8 cellular contexts compared by ENCODE assay signal in the genomic region with DNA sequence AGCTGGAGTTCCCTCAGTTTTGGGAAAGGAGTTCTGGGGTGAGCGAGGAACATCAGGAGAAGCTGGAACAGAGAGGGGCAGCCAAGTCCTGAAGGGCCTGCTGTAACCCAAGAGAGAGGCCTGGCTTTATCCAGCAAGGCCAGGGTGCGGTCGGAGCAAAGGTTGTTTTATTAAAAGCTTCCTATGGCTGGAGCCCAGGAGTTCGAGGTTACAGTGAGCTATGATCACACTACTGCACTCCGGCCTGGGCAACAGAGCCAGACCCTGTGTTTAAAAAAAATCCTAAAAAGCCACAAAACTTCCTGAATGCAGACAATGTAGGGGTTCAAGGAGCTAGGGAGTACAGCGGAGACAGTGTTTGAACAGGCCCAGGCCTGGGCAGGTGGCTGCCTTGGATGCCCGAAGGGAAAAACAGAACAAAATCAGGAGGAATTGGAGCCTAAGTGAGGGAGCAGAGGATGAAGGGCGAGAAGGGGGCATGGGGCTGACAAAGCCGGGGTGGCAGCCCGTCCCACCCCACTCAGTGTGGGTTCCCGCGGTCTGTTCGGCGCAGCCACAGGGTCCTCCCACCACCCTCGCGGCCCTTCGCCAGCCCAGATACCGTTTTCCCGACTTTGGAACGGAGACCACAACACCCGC. TPM values are rescaled to one million over a fixed set of nuclear protein-coding genes. Genes with fewer than 3 reads are reported as not detected.
A peak's percentile ranks its signal among the peaks of the same experiment; 100 is the strongest.
DNase-seq lines count a peak whose midpoint lies in the region; ATAC-seq and TF ChIP-seq lines count a peak whose summit lies in the region.

No MANE protein-coding gene starts in this region.

- peaks cover 6% of the 10 kb centered on the region for H3K36me3 Mint-ChIP-seq in T-helper 1 cell treated with Interleukin-12 subunit alpha and Interleukin-12 subunit beta and Interleukin-4 antibody, amounts not matched to agents 30 μg/mL and 1 μg/mL, for 36 hours (ENCODE audit: low read depth)
- no peaks in the 10 kb centered on the region for H3K36me3 Mint-ChIP-seq in neural progenitor cell

- H3K27ac Mint-ChIP-seq in T-helper 1 cell treated with Interleukin-12 subunit alpha and Interleukin-12 subunit beta and Interleukin-4 antibody, amounts not matched to agents 30 μg/mL and 1 μg/mL, for 36 hours: peak overlapping the region; percentile 99
- H3K27ac Mint-ChIP-seq in neural progenitor cell: peak overlapping the region; percentile 97

- no peaks in the 10 kb centered on the region for H3K9me3 Mint-ChIP-seq in T-helper 1 cell treated with Interleukin-12 subunit alpha and Interleukin-12 subunit beta and Interleukin-4 antibody, amounts not matched to agents 30 μg/mL and 1 μg/mL, for 36 hours
- no peaks in the 10 kb centered on the region for H3K9me3 Mint-ChIP-seq in neural progenitor cell

- TF ChIP-seq CTCF in GM12875 (IDR thresholded peaks at IDR 0.05; ENCODE audit: borderline replicate concordance, insufficient read depth, low read depth, low read length): no peak
- no peak for TF ChIP-seq CTCF in epithelial cell of esophagus (IDR thresholded peaks at IDR 0.05; ENCODE audit: insufficient read depth, low read depth, low read length, missing control alignments)
- TF ChIP-seq CTCF in neural progenitor cell (IDR thresholded peaks at IDR 0.05): no peak

- H3K4me2 ChIP-seq in neural progenitor cell: peak overlapping the region; percentile 91

- H3K27ac ChIP-seq in neural progenitor cell: peak overlapping the region; percentile 56

- peak overlapping the region; percentile 99 for H3K4me3 Mint-ChIP-seq in T-helper 1 cell treated with Interleukin-12 subunit alpha and Interleukin-12 subunit beta and Interleukin-4 antibody, amounts not matched to agents 30 μg/mL and 1 μg/mL, for 36 hours
- peak overlapping the region; percentile 89 for H3K4me3 Mint-ChIP-seq in neural progenitor cell

- DNase-seq in epithelial cell of esophagus (ENCODE audit: low read depth) (no peak), neural progenitor cell (ENCODE audit: low spot score) (no peak), UCSD-AML1 (lab: John Stamatoyannopoulos, UW; ENCODE audit: unreplicated experiment) (no peak), amniotic stem cell (lab: John Stamatoyannopoulos, UW) (no peak), NCI-H2107 treated with DMSO at 0.1 percent for 48 hours (lab: John Stamatoyannopoulos, UW; ENCODE audit: unreplicated experiment) (no peak)

- H3K4me3 ChIP-seq in GM12875 (ENCODE audit: low read depth, low read length): peak overlapping the region; percentile 95
- H3K4me3 ChIP-seq in epithelial cell of esophagus (ENCODE audit: low read length): peak overlapping the region; percentile 56
- peak overlapping the region; percentile 60 for H3K4me3 ChIP-seq in neural progenitor cell

- peaks cover 87% of the 10 kb centered on the region for H3K79me2 ChIP-seq in neural progenitor cell (ENCODE audit: low read depth)

- no peaks in the 10 kb centered on the region for H3K36me3 ChIP-seq in neural progenitor cell

- ATAC-seq in HG02678 (IDR thresholded peaks at IDR 0.05; ENCODE audit: unreplicated experiment): peak; percentile 30

- H3K27me3 Mint-ChIP-seq in T-helper 1 cell treated with Interleukin-12 subunit alpha and Interleukin-12 subunit beta and Interleukin-4 antibody, amounts not matched to agents 30 μg/mL and 1 μg/mL, for 36 hours (ENCODE audit: low read depth): no peaks in the 10 kb centered on the region
- H3K27me3 Mint-ChIP-seq in neural progenitor cell (ENCODE audit: insufficient read depth, low read depth): peaks cover 4% of the 10 kb centered on the region

- H3K9ac ChIP-seq in neural progenitor cell: peak overlapping the region; percentile 86

- H3F3A ChIP-seq in neural progenitor cell (ENCODE audit: low read depth): peaks cover 30% of the 10 kb centered on the region

- peak overlapping the region; percentile 34 for H2AFZ ChIP-seq in neural progenitor cell (replicated peaks)

- H3K27me3 ChIP-seq in neural progenitor cell: no peaks in the 10 kb centered on the region

- H4K20me1 ChIP-seq in neural progenitor cell (ENCODE audit: low read depth): no peaks in the 10 kb centered on the region

- peaks cover 30% of the 10 kb centered on the region for H3K4me1 ChIP-seq in neural progenitor cell

- H3K4me1 Mint-ChIP-seq in T-helper 1 cell treated with Interleukin-12 subunit alpha and Interleukin-12 subunit beta and Interleukin-4 antibody, amounts not matched to agents 30 μg/mL and 1 μg/mL, for 36 hours (ENCODE audit: low read depth): peaks cover 21% of the 10 kb centered on the region
- peaks cover 39% of the 10 kb centered on the region for H3K4me1 Mint-ChIP-seq in neural progenitor cell

- no peaks in the 10 kb centered on the region for H3K9me3 ChIP-seq in neural progenitor cell (ENCODE audit: low read depth)

RNA-seq across cellular contexts. Expression of a gene that starts 22.1 kb away (rescaled TPM):
- total RNA-seq in neural progenitor cell (ENCODE audit: low replicate concordance): 5,397 and 9,030 TPM in 2 replicates

RNA-seq across cellular contexts. Expression of a gene that starts 48.1 kb away (rescaled TPM):
- 16.9 and 45.2 TPM in 2 replicates for total RNA-seq in neural progenitor cell (ENCODE audit: low replicate concordance)

RNA-seq across cellular contexts. Expression of a gene that starts 54.2 kb away (rescaled TPM):
- total RNA-seq in neural progenitor cell (ENCODE audit: low replicate concordance): 2.8 and 4.0 TPM in 2 replicates
